ENCODE assay signal across 1 cellular context in genomic region chr3:129463736-129464135, GRCh38.
TF ChIP-seq lines count a peak whose summit lies in the region.

No MANE protein-coding gene starts in this region.

TF ChIP-seq in K562, 482 proteins besides CTCF, POLR2A, EP300 and RAD21 (continued from another document):
- TF ChIP-seq MGA (IDR thresholded peaks at IDR 0.05) = no peak
- TF ChIP-seq YBX1 (IDR thresholded peaks at IDR 0.05) = no peak
- no peak for TF ChIP-seq E4F1 (CRISPR knock-in tag; IDR thresholded peaks at IDR 0.05; ENCODE audit: borderline replicate concordance)
- TF ChIP-seq RFX1 (IDR thresholded peaks at IDR 0.05) = peak; percentile 15; the same call in 1 of the 2 replicates
- no peak for TF ChIP-seq RBM15 (IDR thresholded peaks at IDR 0.05; ENCODE audit: insufficient read depth, low read length)
- no peak for TF ChIP-seq ZNF644 (tag; IDR thresholded peaks at IDR 0.05; ENCODE audit: low read depth)
- TF ChIP-seq TFAM (CRISPR knock-in tag; conservative IDR thresholded peaks at IDR 0.05) = no peak
